ENCODE assay signal across 39 cellular contexts in the genomic region with DNA sequence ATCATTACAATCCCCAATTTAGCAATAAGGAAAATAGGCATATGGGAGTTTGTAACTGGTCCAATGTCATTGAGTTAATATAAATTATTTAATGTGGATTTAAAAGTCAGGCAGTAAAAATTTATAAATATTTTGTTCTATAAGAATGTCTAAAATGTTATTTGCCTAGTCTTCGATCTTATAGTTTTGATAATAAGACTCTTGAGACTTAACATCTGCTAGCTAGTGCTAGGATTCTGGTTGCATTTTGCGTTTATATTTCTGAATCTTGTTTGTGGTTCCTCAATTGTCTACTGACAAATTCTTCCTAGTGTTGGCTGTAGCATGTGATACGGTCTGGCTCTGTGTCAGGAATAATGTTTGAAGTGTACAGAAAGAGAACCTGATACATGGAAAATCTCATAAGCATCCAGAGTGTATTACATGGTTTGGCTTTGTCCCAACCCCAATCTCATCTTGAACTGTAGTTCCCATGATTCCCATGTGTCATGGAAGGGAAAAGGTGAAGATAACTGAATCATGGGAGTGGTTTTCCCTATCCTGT.
"Had no signal": no experiment of that assay in that cellular context is flagged by ENCODE, and none has a peak within 500 bp of the region (broad histone marks: within the 10 kb centered on the region; RNA-seq: fewer than 3 reads in every experiment).

No MANE protein-coding gene starts in this region.

- H3K27me3 ChIP-seq: ascending aorta, body of pancreas, breast epithelium, Peyer's patch, SJSA1 had no signal

- H3K9me3 ChIP-seq: ascending aorta, body of pancreas, SJSA1, SK-N-SH had no signal

- H3K36me3 ChIP-seq: ascending aorta, breast epithelium, Peyer's patch, SJSA1, WERI-Rb-1 had no signal

- H3K9ac ChIP-seq: SK-N-SH had no signal

- H3K27ac ChIP-seq: ascending aorta, body of pancreas, breast epithelium, Peyer's patch, SJSA1, WERI-Rb-1 had no signal

- H3K4me1 Mint-ChIP-seq: activated CD4-positive, alpha-beta T cell treated with anti-CD3 and anti-CD28 coated beads for 36 hours; activated CD4-positive, alpha-beta T cell treated with anti-CD3 and anti-CD28 coated beads, Interleukin-2, amount 10 ng/mL, durations not matched to agents 7 days and 5 days; activated naive CD4-positive, alpha-beta T cell treated with anti-CD3 and anti-CD28 coated beads, Interleukin-2, amount 50 U/mL, for 24 hours; activated naive CD8-positive, alpha-beta T cell treated with anti-CD3 and anti-CD28 coated beads, Interleukin-2, amount 10 ng/mL, durations not matched to agents 7 days and 5 days had no signal

- H3K4me1 ChIP-seq: ascending aorta, body of pancreas, breast epithelium, Peyer's patch had no signal

- H3K27me3 Mint-ChIP-seq: activated CD4-positive, alpha-beta T cell treated with anti-CD3 and anti-CD28 coated beads for 36 hours; activated CD4-positive, alpha-beta T cell treated with anti-CD3 and anti-CD28 coated beads, Interleukin-2, amount 10 ng/mL, durations not matched to agents 7 days and 5 days; activated naive CD4-positive, alpha-beta T cell treated with anti-CD3 and anti-CD28 coated beads, Interleukin-2, amount 50 U/mL, for 24 hours; activated naive CD8-positive, alpha-beta T cell treated with anti-CD3 and anti-CD28 coated beads, Interleukin-2, amount 10 ng/mL, durations not matched to agents 7 days and 5 days; activated T-cell treated with anti-CD3 and anti-CD28 coated beads, Interleukin-2, amount 50 U/mL, for 24 hours had no signal

- H3K4me3 Mint-ChIP-seq: activated CD4-positive, alpha-beta T cell treated with anti-CD3 and anti-CD28 coated beads for 36 hours; activated CD4-positive, alpha-beta T cell treated with anti-CD3 and anti-CD28 coated beads, Interleukin-2, amount 10 ng/mL, durations not matched to agents 7 days and 5 days; activated CD8-positive, alpha-beta T cell treated with anti-CD3 and anti-CD28 coated beads, Interleukin-2, amount 10 ng/mL, durations not matched to agents 7 days and 5 days; activated naive CD4-positive, alpha-beta T cell treated with anti-CD3 and anti-CD28 coated beads, Interleukin-2, amount 50 U/mL, for 24 hours; activated naive CD8-positive, alpha-beta T cell treated with anti-CD3 and anti-CD28 coated beads, Interleukin-2, amount 10 ng/mL, durations not matched to agents 7 days and 5 days; activated T-cell treated with anti-CD3 and anti-CD28 coated beads, Interleukin-2, amount 50 U/mL, for 24 hours had no signal

- H3K36me3 Mint-ChIP-seq: activated naive CD4-positive, alpha-beta T cell treated with anti-CD3 and anti-CD28 coated beads, Interleukin-2, amount 50 U/mL, for 24 hours; activated naive CD8-positive, alpha-beta T cell treated with anti-CD3 and anti-CD28 coated beads, Interleukin-2, amount 10 ng/mL, durations not matched to agents 7 days and 5 days had no signal

- H3K4me3 ChIP-seq: ascending aorta, body of pancreas, breast epithelium, Peyer's patch, SJSA1 had no signal

- H3K27ac Mint-ChIP-seq: activated CD4-positive, alpha-beta T cell treated with anti-CD3 and anti-CD28 coated beads for 36 hours; activated CD4-positive, alpha-beta T cell treated with anti-CD3 and anti-CD28 coated beads, Interleukin-2, amount 10 ng/mL, durations not matched to agents 7 days and 5 days; activated CD8-positive, alpha-beta T cell treated with anti-CD3 and anti-CD28 coated beads, Interleukin-2, amount 10 ng/mL, durations not matched to agents 7 days and 5 days; activated naive CD4-positive, alpha-beta T cell treated with anti-CD3 and anti-CD28 coated beads, Interleukin-2, amount 50 U/mL, for 24 hours; activated naive CD8-positive, alpha-beta T cell treated with anti-CD3 and anti-CD28 coated beads, Interleukin-2, amount 10 ng/mL, durations not matched to agents 7 days and 5 days; activated T-cell treated with anti-CD3 and anti-CD28 coated beads, Interleukin-2, amount 50 U/mL, for 24 hours; activated T-helper 2 cell treated with anti-CD3 and anti-CD28 coated beads, Interferon-gamma antibody, Interleukin-2, Interleukin-4, amounts not matched to agents 10 μg/mL and 5 μg/mL and 100 μg/mL, durations not matched to agents 14 hours and 24 hours and 36 hours had no signal

- H3K9me3 Mint-ChIP-seq: activated naive CD4-positive, alpha-beta T cell treated with anti-CD3 and anti-CD28 coated beads, Interleukin-2, amount 50 U/mL, for 24 hours had no signal

- H3K4me2 ChIP-seq: SK-N-SH had no signal

- ATAC-seq: activated CD4-positive, alpha-beta T cell treated with anti-CD3 and anti-CD28 coated beads for 36 hours; activated CD8-positive, alpha-beta T cell treated with anti-CD3 and anti-CD28 coated beads, Interleukin-2, amount 10 ng/mL, durations not matched to agents 7 days and 5 days; body of pancreas; PC-3 had no signal

- DNase-seq: activated CD4-positive, alpha-beta T cell treated with anti-CD3 and anti-CD28 coated beads for 36 hours; activated CD4-positive, alpha-beta T cell treated with anti-CD3 and anti-CD28 coated beads, Interleukin-2, amount 10 ng/mL, durations not matched to agents 7 days and 5 days; activated CD4-positive, alpha-beta T cell treated with anti-CD3 and anti-CD28 coated beads, Interleukin-2, amount 50 U/mL, for 48 hours; activated CD8-positive, alpha-beta T cell treated with anti-CD3 and anti-CD28 coated beads, Interleukin-2, amount 10 ng/mL, durations not matched to agents 7 days and 5 days; activated gamma-delta T cell; activated naive CD4-positive, alpha-beta T cell treated with Interleukin-2 at 50 U/mL for 16 hours; activated naive CD8-positive, alpha-beta T cell treated with anti-CD3 and anti-CD28 coated beads, Interleukin-2, amount 10 ng/mL, durations not matched to agents 7 days and 5 days; activated T-cell treated with anti-CD3 and anti-CD28 coated beads, Interleukin-2, amount 50 U/mL, for 24 hours; amygdala; body of pancreas; Kasumi-1; KG1; MM.1S; MV-4-11; NCI-H1092; NCI-H1436 treated with DMSO at 0.1 percent for 48 hours; NCI-H1694 treated with DMSO at 0.1 percent for 48 hours; NCI-H2029; NCI-H2227 treated with DMSO at 0.1 percent for 48 hours; NCI-H446 treated with DMSO at 0.1 percent for 48 hours; NCI-H524; NCI-H69; NCI-H82; NK-92 treated with Interleukin-12 subunit alpha and Interleukin-12 subunit beta, amount 100 ng/mL, for 24 hours; PC-3; Peyer's patch; RPMI8226; SHP77 treated with DMSO at 0.1 percent for 48 hours; SK-N-SH; SW 1271; T-helper 1 cell; T-helper 2 cell; T-helper 9 cell; WERI-Rb-1 had no signal
